In the genomic region with DNA sequence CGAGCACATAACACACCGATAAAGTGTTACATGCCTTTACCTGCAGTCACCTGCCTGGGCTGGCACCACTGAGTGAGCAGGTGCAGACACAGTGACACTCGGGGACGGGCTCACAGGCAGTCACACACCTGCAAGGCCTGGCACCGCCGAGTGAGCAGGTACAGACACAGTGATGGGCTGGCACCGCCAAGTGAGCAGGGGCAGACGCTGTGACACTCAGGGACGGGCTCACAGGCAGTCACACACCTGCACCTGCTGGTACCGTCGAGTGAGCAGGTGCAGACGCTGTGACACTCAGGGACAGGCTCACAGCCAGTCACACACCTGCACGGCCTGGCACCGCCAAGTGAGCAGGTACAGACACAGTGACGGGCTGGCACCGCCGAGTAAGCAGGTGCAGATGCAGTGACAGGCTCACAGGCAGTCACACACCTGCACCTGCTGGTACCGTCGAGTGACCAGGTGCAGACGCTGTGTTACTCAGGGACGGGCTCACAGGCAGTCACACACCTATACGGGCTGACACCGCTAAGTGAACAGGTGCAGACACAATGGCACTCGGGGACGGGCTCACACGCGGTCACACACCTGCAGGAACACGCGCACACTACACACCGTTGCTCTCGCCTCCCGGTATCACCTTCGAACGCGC, we compare ENCODE assay signal across 9 cellular contexts. TPM values are rescaled to one million over a fixed set of nuclear protein-coding genes. Genes with fewer than 3 reads are reported as not detected.
DNase-seq lines count a peak whose midpoint lies in the region; ATAC-seq, FAIRE-seq and TF ChIP-seq lines count a peak whose summit lies in the region.
"Had no signal": no experiment of that assay in that cellular context is flagged by ENCODE, and none has a peak within 500 bp of the region (broad histone marks: within the 10 kb centered on the region; RNA-seq: fewer than 3 reads in every experiment).

No MANE protein-coding gene starts in this region.

- H4K8ac ChIP-seq in IMR-90 (ENCODE audit: low read depth in 2 of 2, low read length in 2 of 2), result no peak overlapping the region

- no peaks in the 10 kb centered on the region for H3K27me3 Mint-ChIP-seq in activated T-helper 2 cell treated with anti-CD3 and anti-CD28 coated beads, Interferon-gamma antibody, Interleukin-2, Interleukin-4, amounts not matched to agents 10 μg/mL and 5 μg/mL and 100 μg/mL, durations not matched to agents 14 hours and 24 hours and 36 hours (ENCODE audit: low read depth)

- no peak overlapping the region for H2AK9ac ChIP-seq in IMR-90 (replicated peaks; ENCODE audit: low read depth, low read length, poor library complexity)

- 39% methylated on average over 24 of the region's 35 CpGs; no CpG with 5 or more reads in 1 of the 2 experiments for WGBS in IMR-90 (ENCODE audit: extremely low coverage in 2 of 2, insufficient read length in 1 of 2), 2 experiments
- 35% methylated on average over 35 of the region's 35 CpGs for WGBS in right cardiac atrium

- no peak for TF ChIP-seq RAD21 in IMR-90 (IDR thresholded peaks at IDR 0.05; ENCODE audit: low read length)

- no peak overlapping the region for H3K23ac ChIP-seq in IMR-90 (ENCODE audit: low read depth, low read length)

- no peaks in the 10 kb centered on the region for H3K4me1 Mint-ChIP-seq in activated T-helper 2 cell treated with anti-CD3 and anti-CD28 coated beads, Interferon-gamma antibody, Interleukin-2, Interleukin-4, amounts not matched to agents 10 μg/mL and 5 μg/mL and 100 μg/mL, durations not matched to agents 14 hours and 24 hours and 36 hours (ENCODE audit: low read depth)

- H3K36me3 Mint-ChIP-seq in activated T-helper 2 cell treated with anti-CD3 and anti-CD28 coated beads, Interferon-gamma antibody, Interleukin-2, Interleukin-4, amounts not matched to agents 10 μg/mL and 5 μg/mL and 100 μg/mL, durations not matched to agents 14 hours and 24 hours and 36 hours (ENCODE audit: low read depth), result peaks cover 3% of the 10 kb centered on the region

- BruUV-seq in IMR-90 (replicated peaks; lab: Mats Ljungman, UMichigan), result no TSS peak

- H2BK15ac ChIP-seq in IMR-90 (ENCODE audit: low read depth, low read length), result no peak overlapping the region

- no peak overlapping the region for H2BK120ac ChIP-seq in IMR-90 (ENCODE audit: low read depth, low read length)

- no peak overlapping the region for H3K14ac ChIP-seq in IMR-90 (replicated peaks; ENCODE audit: low read depth, low read length)

- dilution Hi-C loops in IMR-90 (cut with HindIII; ENCODE audit: low sequenced_read_pairs, unreplicated experiment), result no loop called here

- no peak overlapping the region for H3K9ac ChIP-seq in IMR-90 (ENCODE audit: low read depth, low read length)

- H2AFZ ChIP-seq in IMR-90 (replicated peaks; ENCODE audit: low read length, poor library complexity), result peak overlapping the region; percentile 51

- H4K20me1 ChIP-seq in IMR-90 (ENCODE audit: insufficient read depth, low read length), result no peaks in the 10 kb centered on the region

- CTCF ChIA-PET in IMR-90 (lab: Yijun Ruan, JAX), result no interaction called here

- H3K4me2 ChIP-seq in IMR-90 (ENCODE audit: low read depth, low read length), result no peak overlapping the region

- POLR2A ChIA-PET in IMR-90 (lab: Charles Lee; ENCODE audit: unreplicated experiment), result no interaction called here

- H2AK5ac ChIP-seq in IMR-90 (ENCODE audit: low read depth, low read length), result no peak overlapping the region

- no peak overlapping the region for H3K4ac ChIP-seq in IMR-90 (ENCODE audit: low read depth, low read length)

- ATAC-seq in IMR-90 (ENCODE audit: low read depth), result no peak
- peak; percentile 43 to 48 for ATAC-seq in right cardiac atrium
- ATAC-seq in stimulated activated naive CD8-positive, alpha-beta T cell treated with anti-CD3 and anti-CD28 coated beads, Interleukin-15, Interleukin-2, amounts not matched to agents 100 U/mL and 50 U/mL, for 24 hours, result peak; percentile 24
- ATAC-seq in GM19467 (IDR thresholded peaks at IDR 0.05; ENCODE audit: unreplicated experiment), result no peak

- intact Hi-C loops in IMR-90 (cut with micrococcal nuclease), result no loop called here
- intact Hi-C loops in activated T-helper 2 cell treated with anti-CD3 and anti-CD28 coated beads, Interferon-gamma antibody, Interleukin-2, Interleukin-4, amounts not matched to agents 10 μg/mL and 5 μg/mL and 100 μg/mL, durations not matched to agents 14 hours and 24 hours and 36 hours (cut with micrococcal nuclease), result no loop called here
- intact Hi-C loops in right cardiac atrium (cut with DNase I), result no loop called here

- H4K91ac ChIP-seq in IMR-90 (ENCODE audit: insufficient read depth, low read depth, low read length), result no peak overlapping the region

- peaks cover 51% of the 10 kb centered on the region for H3K9me3 Mint-ChIP-seq in activated T-helper 2 cell treated with anti-CD3 and anti-CD28 coated beads, Interferon-gamma antibody, Interleukin-2, Interleukin-4, amounts not matched to agents 10 μg/mL and 5 μg/mL and 100 μg/mL, durations not matched to agents 14 hours and 24 hours and 36 hours

- H3K9me3 ChIP-seq in IMR-90 (ENCODE audit: control insufficient read depth, insufficient read depth, low read length), result peaks cover 44% of the 10 kb centered on the region
- H3K9me3 ChIP-seq in right cardiac atrium (ENCODE audit: control insufficient read depth, low read length), result no peaks in the 10 kb centered on the region

- H3K36me3 ChIP-seq in IMR-90 (ENCODE audit: control insufficient read depth, insufficient read depth, low read length), result no peaks in the 10 kb centered on the region

- no peak overlapping the region for H4K5ac ChIP-seq in IMR-90 (ENCODE audit: low read depth, low read length)

- H2BK5ac ChIP-seq in IMR-90 (ENCODE audit: low read depth, low read length, poor library complexity, severe bottlenecking), result no peak overlapping the region

- no peak for TF ChIP-seq CTCF in IMR-90 (conservative IDR thresholded peaks at IDR 0.05; ENCODE audit: low read depth, low read length)

- no peak for FAIRE-seq in H54 (lab: Jason Lieb, UNC)
- FAIRE-seq: GM12892 had no signal

- H3K18ac ChIP-seq in IMR-90 (ENCODE audit: low read depth, low read length), result no peak overlapping the region

- no peak overlapping the region for H3K56ac ChIP-seq in IMR-90 (ENCODE audit: extremely low read depth, insufficient read depth, low read length)

- H3K27ac ChIP-seq in IMR-90 (ENCODE audit: insufficient read depth, low read length) (no peak overlapping the region), right cardiac atrium (ENCODE audit: low read length) (no peak overlapping the region)

- H3K4me3 ChIP-seq in IMR-90 (ENCODE audit: insufficient read depth, low read depth, low read length) (no peak overlapping the region), right cardiac atrium (ENCODE audit: low read length) (peak overlapping the region; percentile 53)

- H3K4me1 ChIP-seq in IMR-90 (ENCODE audit: control insufficient read depth, insufficient read depth, low read length) (no peaks in the 10 kb centered on the region), right cardiac atrium (ENCODE audit: control insufficient read depth, insufficient read depth, low read length) (peaks cover 10% of the 10 kb centered on the region)

- TF ChIP-seq POLR2A in IMR-90 (IDR thresholded peaks at IDR 0.05; ENCODE audit: low read depth, low read length), result no peak
- TF ChIP-seq POLR2A in H54 (IDR thresholded peaks at IDR 0.05; ENCODE audit: low read depth, low read length), result no peak

- peak overlapping the region; percentile 64 for H3K4me3 Mint-ChIP-seq in activated T-helper 2 cell treated with anti-CD3 and anti-CD28 coated beads, Interferon-gamma antibody, Interleukin-2, Interleukin-4, amounts not matched to agents 10 μg/mL and 5 μg/mL and 100 μg/mL, durations not matched to agents 14 hours and 24 hours and 36 hours (ENCODE audit: low read depth)

- in situ Hi-C loops in IMR-90 (cut with MboI; ENCODE audit: low sequenced_read_pairs), result no loop called here

- no peaks in the 10 kb centered on the region for H3K9me1 ChIP-seq in IMR-90 (ENCODE audit: insufficient read depth, low read length)

- no peak for DNase-seq in IMR-90
- DNase-seq in activated T-helper 2 cell treated with anti-CD3 and anti-CD28 coated beads, Interferon-gamma antibody, Interleukin-2, Interleukin-4, amounts not matched to agents 10 μg/mL and 5 μg/mL and 100 μg/mL, durations not matched to agents 14 hours and 24 hours and 36 hours (ENCODE audit: low spot score), result no peak
- DNase-seq in right cardiac atrium, result peak in 2 of 3 donors; percentile 64 to 67
- DNase-seq in stimulated activated naive CD8-positive, alpha-beta T cell treated with anti-CD3 and anti-CD28 coated beads, Interleukin-15, Interleukin-2, amounts not matched to agents 100 U/mL and 50 U/mL, for 24 hours, result no peak
- no peak for DNase-seq in DMS 273 (lab: John Stamatoyannopoulos, UW; ENCODE audit: unreplicated experiment)
- DNase-seq in H54 (ENCODE audit: insufficient read length, low spot score), result no peak
- no peak for DNase-seq in SW480 (ENCODE audit: low spot score)

- no peak overlapping the region for H2BK20ac ChIP-seq in IMR-90 (ENCODE audit: low read depth, low read length)

- no peaks in the 10 kb centered on the region for H3K27me3 ChIP-seq in IMR-90 (ENCODE audit: control insufficient read depth, insufficient read depth, low read length)
- H3K27me3 ChIP-seq in right cardiac atrium (ENCODE audit: control insufficient read depth, insufficient read depth), result no peaks in the 10 kb centered on the region

- no peak overlapping the region for H3K27ac Mint-ChIP-seq in activated T-helper 2 cell treated with anti-CD3 and anti-CD28 coated beads, Interferon-gamma antibody, Interleukin-2, Interleukin-4, amounts not matched to agents 10 μg/mL and 5 μg/mL and 100 μg/mL, durations not matched to agents 14 hours and 24 hours and 36 hours

- no peaks in the 10 kb centered on the region for H3K79me1 ChIP-seq in IMR-90 (ENCODE audit: low read depth in 1 of 2, low read length in 2 of 2)

RNA-seq across cellular contexts. Expression of a gene that starts 0.5 kb away (rescaled TPM):
- not detected in 2 replicates for total RNA-seq in IMR-90 (2012; rRNA removed)
- not detected in 2 replicates for polyA plus RNA-seq in IMR-90 (2012; rRNA removed)
- polyA plus RNA-seq in IMR-90 (2012; cell fraction: cytosol; rRNA removed), result not detected in 2 replicates
- polyA plus RNA-seq in IMR-90 (2012; cell fraction: nucleus; rRNA removed; ENCODE audit: low replicate concordance), result not detected in 2 replicates
- total RNA-seq in activated T-helper 2 cell treated with anti-CD3 and anti-CD28 coated beads, Interferon-gamma antibody, Interleukin-2, Interleukin-4, amounts not matched to agents 10 μg/mL and 5 μg/mL and 100 μg/mL, durations not matched to agents 14 hours and 24 hours and 36 hours, result 0.09 and 0.30 TPM in 2 replicates
- total RNA-seq in right cardiac atrium, result 1 to 10 TPM; 3.6 to 7.4 (median 6.1) TPM
- polyA plus RNA-seq in right cardiac atrium, result 1.6 TPM

RNA-seq across cellular contexts. Expression of a gene that starts 28.1 kb away (rescaled TPM):
- total RNA-seq in IMR-90 (2012; rRNA removed) (0.28 TPM in 1 of 2 replicates, not detected in the other), right cardiac atrium (under 1 TPM in 2 of 4 donors, not detected in 2; 0.31 to 0.40 TPM)
- polyA plus RNA-seq in IMR-90 (2012; rRNA removed) (0.10 TPM in 1 of 2 replicates, not detected in the other), right cardiac atrium (0.18 TPM)
- polyA plus RNA-seq in IMR-90 (2012; cell fraction: cytosol; rRNA removed), result 0.08 TPM in 1 of 2 replicates, not detected in the other
- polyA plus RNA-seq in IMR-90 (2012; cell fraction: nucleus; rRNA removed; ENCODE audit: low replicate concordance), result 0.13 and 0.48 TPM in 2 replicates
- not detected in 2 replicates for total RNA-seq in activated T-helper 2 cell treated with anti-CD3 and anti-CD28 coated beads, Interferon-gamma antibody, Interleukin-2, Interleukin-4, amounts not matched to agents 10 μg/mL and 5 μg/mL and 100 μg/mL, durations not matched to agents 14 hours and 24 hours and 36 hours

Comparison
In these comparisons a context has a peak if more than half of its experiments do, and no peak if none do; other contexts are left out.
1. ATAC-seq: peak in right cardiac atrium (2 of 2) and stimulated activated naive CD8-positive, alpha-beta T cell treated with anti-CD3 and anti-CD28 coated beads, Interleukin-15, Interleukin-2, amounts not matched to agents 100 U/mL and 50 U/mL, for 24 hours (single experiment); none in IMR-90 (single experiment) and GM19467 (single experiment).
2. DNase-seq: peak in right cardiac atrium (2 of 3); none in IMR-90 (single experiment), activated T-helper 2 cell treated with anti-CD3 and anti-CD28 coated beads, Interferon-gamma antibody, Interleukin-2, Interleukin-4, amounts not matched to agents 10 μg/mL and 5 μg/mL and 100 μg/mL, durations not matched to agents 14 hours and 24 hours and 36 hours (single experiment), stimulated activated naive CD8-positive, alpha-beta T cell treated with anti-CD3 and anti-CD28 coated beads, Interleukin-15, Interleukin-2, amounts not matched to agents 100 U/mL and 50 U/mL, for 24 hours (single experiment), DMS 273 (single experiment), H54 (single experiment) and SW480 (single experiment).